ENCODE assay signal across 29 cellular contexts in the genomic region with DNA sequence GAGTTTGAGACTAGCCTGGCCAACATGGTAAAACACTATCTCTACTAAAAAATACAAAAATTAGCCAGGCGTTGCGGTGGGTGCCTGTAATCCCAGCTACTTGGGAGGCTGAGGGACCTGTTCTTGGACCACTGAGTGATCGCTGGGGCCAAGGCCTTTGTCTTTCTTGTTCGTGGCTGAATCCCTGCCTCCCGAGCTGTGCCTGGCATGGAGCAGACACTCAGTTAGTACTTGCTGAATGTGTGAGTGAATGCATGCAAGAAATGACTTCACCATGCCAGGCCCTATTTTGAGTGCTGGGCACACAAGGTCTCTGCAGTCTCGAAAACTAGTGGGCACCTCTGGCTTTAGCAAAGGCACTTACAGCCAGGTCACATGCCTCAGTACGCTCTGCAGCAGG.
"Had no signal": no experiment of that assay in that cellular context is flagged by ENCODE, and none has a peak within 500 bp of the region (broad histone marks: within the 10 kb centered on the region; RNA-seq: fewer than 3 reads in every experiment).

No MANE protein-coding gene starts in this region.

- H3K4me1 ChIP-seq: pancreas, sigmoid colon had no signal

- ATAC-seq: naive thymus-derived CD4-positive, alpha-beta T cell; natural killer cell; pancreas; psoas muscle; right cardiac atrium; right lobe of liver; stimulated activated memory B cell treated with anti-CD40 and anti-IgM and Interleukin-4, amounts not matched to agents 10 μg/mL and 1 μg/mL and 100 μg/mL, for 72 hours; stimulated activated naive CD8-positive, alpha-beta T cell treated with anti-CD3 and anti-CD28 coated beads, Interleukin-15, amount 100 ng/mL, for 72 hours; stimulated activated naive CD8-positive, alpha-beta T cell treated with anti-CD3 and anti-CD28 coated beads, Interleukin-15, Interleukin-2, amounts not matched to agents 100 U/mL and 50 U/mL, for 24 hours had no signal

- H3K27ac ChIP-seq: neural progenitor cell, pancreas, psoas muscle, right lobe of liver, sigmoid colon, suprapubic skin, testis, tibial nerve, upper lobe of left lung, vagina had no signal

- FAIRE-seq: pancreas, small intestine, urothelium cell line had no signal

- H3K36me3 ChIP-seq: neural progenitor cell, pancreas, right lobe of liver, sigmoid colon, vagina had no signal

- H3K27ac Mint-ChIP-seq: naive thymus-derived CD4-positive, alpha-beta T cell; natural killer cell; nephron; neural progenitor cell; progenitor cell of endocrine pancreas; stimulated activated memory B cell treated with anti-CD40 and anti-IgM and Interleukin-4, amounts not matched to agents 10 μg/mL and 1 μg/mL and 100 μg/mL, for 72 hours had no signal

- H3K4me3 Mint-ChIP-seq: naive thymus-derived CD4-positive, alpha-beta T cell; natural killer cell; nephron; neural progenitor cell; stimulated activated memory B cell treated with anti-CD40 and anti-IgM and Interleukin-4, amounts not matched to agents 10 μg/mL and 1 μg/mL and 100 μg/mL, for 72 hours; stimulated activated naive CD8-positive, alpha-beta T cell treated with anti-CD3 and anti-CD28 coated beads, Interleukin-15, amount 100 ng/mL, for 72 hours had no signal

- H3K9me3 Mint-ChIP-seq: natural killer cell; nephron; neural progenitor cell; stimulated activated memory B cell treated with anti-CD40 and anti-IgM and Interleukin-4, amounts not matched to agents 10 μg/mL and 1 μg/mL and 100 μg/mL, for 72 hours; stimulated activated naive CD8-positive, alpha-beta T cell treated with anti-CD3 and anti-CD28 coated beads, Interleukin-15, amount 100 ng/mL, for 72 hours had no signal

- DNase-seq: naive thymus-derived CD4-positive, alpha-beta T cell; natural killer cell; occipital lobe; psoas muscle; right cardiac atrium; right lobe of liver; sigmoid colon; small intestine; stimulated activated CD4-positive, alpha-beta T cell treated with anti-CD3 and anti-CD28 coated beads, Interleukin-12 subunit alpha, Interleukin-12 subunit beta, amount 100 ng/mL, for 4 hours; stimulated activated CD4-positive, alpha-beta T cell treated with anti-CD3 and anti-CD28 coated beads, Interleukin-1b, Interleukin-23, amount 100 ng/mL, for 48 hours; stimulated activated CD4-positive, alpha-beta T cell treated with anti-CD3 and anti-CD28 coated beads, Interleukin-4, amount 100 ng/mL, for 1 hour; stimulated activated CD4-positive, alpha-beta T cell treated with anti-CD3 and anti-CD28 coated beads, Interleukin-4, amount 100 ng/mL, for 4 hours; stimulated activated CD8-positive, alpha-beta memory T cell treated with anti-CD3 and anti-CD28 coated beads, Interleukin-4, amount 100 ng/mL, for 48 hours; stimulated activated naive CD4-positive, alpha-beta T cell; stimulated activated naive CD8-positive, alpha-beta T cell treated with anti-CD3 and anti-CD28 coated beads, Interleukin-15, amount 100 ng/mL, for 72 hours; stimulated activated naive CD8-positive, alpha-beta T cell treated with anti-CD3 and anti-CD28 coated beads, Interleukin-15, Interleukin-2, amounts not matched to agents 100 U/mL and 50 U/mL, for 24 hours; substantia nigra; testis; trophoblast cell; upper lobe of left lung had no signal

- H3K9ac ChIP-seq: neural progenitor cell had no signal

- H3K36me3 Mint-ChIP-seq: naive thymus-derived CD4-positive, alpha-beta T cell; natural killer cell; neural progenitor cell; stimulated activated memory B cell treated with anti-CD40 and anti-IgM and Interleukin-4, amounts not matched to agents 10 μg/mL and 1 μg/mL and 100 μg/mL, for 72 hours had no signal

- H3K4me2 ChIP-seq: neural progenitor cell had no signal

- H3K27me3 ChIP-seq: neural progenitor cell, pancreas, right lobe of liver, sigmoid colon, suprapubic skin, testis, tibial nerve, upper lobe of left lung, vagina had no signal

- H3K9me3 ChIP-seq: pancreas, psoas muscle, right lobe of liver, sigmoid colon, suprapubic skin, testis, tibial nerve, upper lobe of left lung, vagina had no signal

- H3K4me1 Mint-ChIP-seq: naive thymus-derived CD4-positive, alpha-beta T cell; natural killer cell; stimulated activated memory B cell treated with anti-CD40 and anti-IgM and Interleukin-4, amounts not matched to agents 10 μg/mL and 1 μg/mL and 100 μg/mL, for 72 hours; stimulated activated naive CD8-positive, alpha-beta T cell treated with anti-CD3 and anti-CD28 coated beads, Interleukin-15, amount 100 ng/mL, for 72 hours had no signal

- H3K27me3 Mint-ChIP-seq: naive thymus-derived CD4-positive, alpha-beta T cell; progenitor cell of endocrine pancreas; stimulated activated naive CD8-positive, alpha-beta T cell treated with anti-CD3 and anti-CD28 coated beads, Interleukin-15, amount 100 ng/mL, for 72 hours had no signal

- H3K4me3 ChIP-seq: neural progenitor cell, pancreas, psoas muscle, right lobe of liver, sigmoid colon, suprapubic skin, testis, tibial nerve, upper lobe of left lung, vagina had no signal

- H2AFZ ChIP-seq: neural progenitor cell had no signal
